1 cellular context compared by ENCODE assay signal in the genomic region with DNA sequence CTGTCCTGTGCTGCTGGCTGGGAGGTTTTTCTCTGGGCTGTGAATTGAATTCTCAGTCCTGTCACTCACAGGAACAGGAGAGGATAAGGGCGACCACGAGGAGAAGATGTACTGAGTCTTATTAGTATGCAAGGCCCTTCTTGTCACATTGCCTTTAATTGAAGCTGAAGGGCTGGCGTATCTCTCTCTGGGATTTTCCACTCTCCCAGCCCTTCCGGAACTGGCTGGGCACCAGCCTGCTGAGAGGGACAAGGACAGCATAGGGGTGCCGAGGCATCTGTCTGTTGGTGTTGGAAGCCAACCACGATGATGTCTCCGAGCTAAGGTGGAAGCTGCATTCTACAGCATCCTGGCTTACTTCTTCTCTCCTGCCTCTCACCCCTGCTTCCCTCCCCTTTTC.
TF ChIP-seq lines count a peak whose summit lies in the region.

No MANE protein-coding gene starts in this region.

TF ChIP-seq in GM23338, 12 proteins besides CTCF, POLR2A, EP300 and RAD21:
- TF ChIP-seq, protein P1, sequence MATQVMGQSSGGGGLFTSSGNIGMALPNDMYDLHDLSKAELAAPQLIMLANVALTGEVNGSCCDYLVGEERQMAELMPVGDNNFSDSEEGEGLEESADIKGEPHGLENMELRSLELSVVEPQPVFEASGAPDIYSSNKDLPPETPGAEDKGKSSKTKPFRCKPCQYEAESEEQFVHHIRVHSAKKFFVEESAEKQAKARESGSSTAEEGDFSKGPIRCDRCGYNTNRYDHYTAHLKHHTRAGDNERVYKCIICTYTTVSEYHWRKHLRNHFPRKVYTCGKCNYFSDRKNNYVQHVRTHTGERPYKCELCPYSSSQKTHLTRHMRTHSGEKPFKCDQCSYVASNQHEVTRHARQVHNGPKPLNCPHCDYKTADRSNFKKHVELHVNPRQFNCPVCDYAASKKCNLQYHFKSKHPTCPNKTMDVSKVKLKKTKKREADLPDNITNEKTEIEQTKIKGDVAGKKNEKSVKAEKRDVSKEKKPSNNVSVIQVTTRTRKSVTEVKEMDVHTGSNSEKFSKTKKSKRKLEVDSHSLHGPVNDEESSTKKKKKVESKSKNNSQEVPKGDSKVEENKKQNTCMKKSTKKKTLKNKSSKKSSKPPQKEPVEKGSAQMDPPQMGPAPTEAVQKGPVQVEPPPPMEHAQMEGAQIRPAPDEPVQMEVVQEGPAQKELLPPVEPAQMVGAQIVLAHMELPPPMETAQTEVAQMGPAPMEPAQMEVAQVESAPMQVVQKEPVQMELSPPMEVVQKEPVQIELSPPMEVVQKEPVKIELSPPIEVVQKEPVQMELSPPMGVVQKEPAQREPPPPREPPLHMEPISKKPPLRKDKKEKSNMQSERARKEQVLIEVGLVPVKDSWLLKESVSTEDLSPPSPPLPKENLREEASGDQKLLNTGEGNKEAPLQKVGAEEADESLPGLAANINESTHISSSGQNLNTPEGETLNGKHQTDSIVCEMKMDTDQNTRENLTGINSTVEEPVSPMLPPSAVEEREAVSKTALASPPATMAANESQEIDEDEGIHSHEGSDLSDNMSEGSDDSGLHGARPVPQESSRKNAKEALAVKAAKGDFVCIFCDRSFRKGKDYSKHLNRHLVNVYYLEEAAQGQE (IDR thresholded peaks at IDR 0.05; ENCODE audit: unreplicated experiment) = no peak
- TF ChIP-seq ZNF114 (CRISPR knock-in tag; IDR thresholded peaks at IDR 0.05) (no peak), CREB1 (CRISPR knock-in tag; IDR thresholded peaks at IDR 0.05; ENCODE audit: low read depth) (no peak), EZH2 (IDR thresholded peaks at IDR 0.05; ENCODE audit: low read depth, unreplicated experiment) (no peak), ZNF331 (CRISPR knock-in tag; IDR thresholded peaks at IDR 0.05; ENCODE audit: low read depth) (no peak), STAT1 (IDR thresholded peaks at IDR 0.05; ENCODE audit: unreplicated experiment) (no peak), POLR2AphosphoS5 (IDR thresholded peaks at IDR 0.05; ENCODE audit: low read depth) (no peak), JUNB (IDR thresholded peaks at IDR 0.05; ENCODE audit: unreplicated experiment) (no peak), EZH2phosphoT487 (IDR thresholded peaks at IDR 0.05; ENCODE audit: unreplicated experiment) (no peak), NANOG (IDR thresholded peaks at IDR 0.05; ENCODE audit: borderline replicate concordance) (no peak)
- TF ChIP-seq, protein P2, sequence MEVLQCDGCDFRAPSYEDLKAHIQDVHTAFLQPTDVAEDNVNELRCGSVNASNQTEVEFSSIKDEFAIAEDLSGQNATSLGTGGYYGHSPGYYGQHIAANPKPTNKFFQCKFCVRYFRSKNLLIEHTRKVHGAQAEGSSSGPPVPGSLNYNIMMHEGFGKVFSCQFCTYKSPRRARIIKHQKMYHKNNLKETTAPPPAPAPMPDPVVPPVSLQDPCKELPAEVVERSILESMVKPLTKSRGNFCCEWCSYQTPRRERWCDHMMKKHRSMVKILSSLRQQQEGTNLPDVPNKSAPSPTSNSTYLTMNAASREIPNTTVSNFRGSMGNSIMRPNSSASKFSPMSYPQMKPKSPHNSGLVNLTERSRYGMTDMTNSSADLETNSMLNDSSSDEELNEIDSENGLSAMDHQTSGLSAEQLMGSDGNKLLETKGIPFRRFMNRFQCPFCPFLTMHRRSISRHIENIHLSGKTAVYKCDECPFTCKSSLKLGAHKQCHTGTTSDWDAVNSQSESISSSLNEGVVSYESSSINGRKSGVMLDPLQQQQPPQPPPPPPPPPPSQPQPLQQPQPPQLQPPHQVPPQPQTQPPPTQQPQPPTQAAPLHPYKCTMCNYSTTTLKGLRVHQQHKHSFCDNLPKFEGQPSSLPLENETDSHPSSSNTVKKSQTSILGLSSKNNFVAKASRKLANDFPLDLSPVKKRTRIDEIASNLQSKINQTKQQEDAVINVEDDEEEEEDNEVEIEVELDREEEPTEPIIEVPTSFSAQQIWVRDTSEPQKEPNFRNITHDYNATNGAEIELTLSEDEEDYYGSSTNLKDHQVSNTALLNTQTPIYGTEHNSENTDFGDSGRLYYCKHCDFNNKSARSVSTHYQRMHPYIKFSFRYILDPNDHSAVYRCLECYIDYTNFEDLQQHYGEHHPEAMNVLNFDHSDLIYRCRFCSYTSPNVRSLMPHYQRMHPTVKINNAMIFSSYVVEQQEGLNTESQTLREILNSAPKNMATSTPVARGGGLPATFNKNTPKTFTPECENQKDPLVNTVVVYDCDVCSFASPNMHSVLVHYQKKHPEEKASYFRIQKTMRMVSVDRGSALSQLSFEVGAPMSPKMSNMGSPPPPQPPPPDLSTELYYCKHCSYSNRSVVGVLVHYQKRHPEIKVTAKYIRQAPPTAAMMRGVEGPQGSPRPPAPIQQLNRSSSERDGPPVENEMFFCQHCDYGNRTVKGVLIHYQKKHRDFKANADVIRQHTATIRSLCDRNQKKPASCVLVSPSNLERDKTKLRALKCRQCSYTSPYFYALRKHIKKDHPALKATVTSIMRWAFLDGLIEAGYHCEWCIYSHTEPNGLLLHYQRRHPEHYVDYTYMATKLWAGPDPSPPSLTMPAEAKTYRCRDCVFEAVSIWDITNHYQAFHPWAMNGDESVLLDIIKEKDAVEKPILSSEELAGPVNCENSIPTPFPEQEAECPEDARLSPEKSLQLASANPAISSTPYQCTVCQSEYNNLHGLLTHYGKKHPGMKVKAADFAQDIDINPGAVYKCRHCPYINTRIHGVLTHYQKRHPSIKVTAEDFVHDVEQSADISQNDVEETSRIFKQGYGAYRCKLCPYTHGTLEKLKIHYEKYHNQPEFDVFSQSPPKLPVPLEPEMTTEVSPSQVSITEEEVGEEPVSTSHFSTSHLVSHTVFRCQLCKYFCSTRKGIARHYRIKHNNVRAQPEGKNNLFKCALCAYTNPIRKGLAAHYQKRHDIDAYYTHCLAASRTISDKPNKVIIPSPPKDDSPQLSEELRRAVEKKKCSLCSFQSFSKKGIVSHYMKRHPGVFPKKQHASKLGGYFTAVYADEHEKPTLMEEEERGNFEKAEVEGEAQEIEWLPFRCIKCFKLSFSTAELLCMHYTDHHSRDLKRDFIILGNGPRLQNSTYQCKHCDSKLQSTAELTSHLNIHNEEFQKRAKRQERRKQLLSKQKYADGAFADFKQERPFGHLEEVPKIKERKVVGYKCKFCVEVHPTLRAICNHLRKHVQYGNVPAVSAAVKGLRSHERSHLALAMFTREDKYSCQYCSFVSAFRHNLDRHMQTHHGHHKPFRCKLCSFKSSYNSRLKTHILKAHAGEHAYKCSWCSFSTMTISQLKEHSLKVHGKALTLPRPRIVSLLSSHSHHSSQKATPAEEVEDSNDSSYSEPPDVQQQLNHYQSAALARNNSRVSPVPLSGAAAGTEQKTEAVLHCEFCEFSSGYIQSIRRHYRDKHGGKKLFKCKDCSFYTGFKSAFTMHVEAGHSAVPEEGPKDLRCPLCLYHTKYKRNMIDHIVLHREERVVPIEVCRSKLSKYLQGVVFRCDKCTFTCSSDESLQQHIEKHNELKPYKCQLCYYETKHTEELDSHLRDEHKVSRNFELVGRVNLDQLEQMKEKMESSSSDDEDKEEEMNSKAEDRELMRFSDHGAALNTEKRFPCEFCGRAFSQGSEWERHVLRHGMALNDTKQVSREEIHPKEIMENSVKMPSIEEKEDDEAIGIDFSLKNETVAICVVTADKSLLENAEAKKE (CRISPR knock-in tag; IDR thresholded peaks at IDR 0.05) = no peak
- TF ChIP-seq, protein P3, sequence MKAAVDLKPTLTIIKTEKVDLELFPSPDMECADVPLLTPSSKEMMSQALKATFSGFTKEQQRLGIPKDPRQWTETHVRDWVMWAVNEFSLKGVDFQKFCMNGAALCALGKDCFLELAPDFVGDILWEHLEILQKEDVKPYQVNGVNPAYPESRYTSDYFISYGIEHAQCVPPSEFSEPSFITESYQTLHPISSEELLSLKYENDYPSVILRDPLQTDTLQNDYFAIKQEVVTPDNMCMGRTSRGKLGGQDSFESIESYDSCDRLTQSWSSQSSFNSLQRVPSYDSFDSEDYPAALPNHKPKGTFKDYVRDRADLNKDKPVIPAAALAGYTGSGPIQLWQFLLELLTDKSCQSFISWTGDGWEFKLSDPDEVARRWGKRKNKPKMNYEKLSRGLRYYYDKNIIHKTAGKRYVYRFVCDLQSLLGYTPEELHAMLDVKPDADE (IDR thresholded peaks at IDR 0.05) = no peak
TF ChIP-seq in GM23338: peak in this region for 0.
